Comparison of ENCODE assay signal across 11 cellular contexts in genomic region chrX:129780441-129781105, GRCh38. TPM values are rescaled to one million over a fixed set of nuclear protein-coding genes. Genes with fewer than 3 reads are reported as not detected.
DNase-seq lines count a peak whose midpoint lies in the region; ATAC-seq, FAIRE-seq and TF ChIP-seq lines count a peak whose summit lies in the region.
"Had no signal": no experiment of that assay in that cellular context is flagged by ENCODE, and none has a peak within 500 bp of the region (broad histone marks: within the 10 kb centered on the region; RNA-seq: fewer than 3 reads in every experiment).

No MANE protein-coding gene starts in this region.

- H3K4me3 ChIP-seq in CD4-positive, alpha-beta memory T cell (ENCODE audit: low read length in 2 of 2), result peak overlapping the region; percentile 75 to 86
- H3K4me3 ChIP-seq in neural progenitor cell, result no peak overlapping the region
- H3K4me3 ChIP-seq: SJCRH30 had no signal

- H3K4me2 ChIP-seq in neural progenitor cell, result no peak overlapping the region
- H3K4me2 ChIP-seq: KMS-11 had no signal

- H4K20me1 ChIP-seq in neural progenitor cell (ENCODE audit: low read depth), result no peaks in the 10 kb centered on the region

- H3K36me3 Mint-ChIP-seq in CD4-positive, alpha-beta memory T cell, result peaks cover 28 to 46% of the 10 kb centered on the region in 2 donors
- H3K36me3 Mint-ChIP-seq in activated naive CD8-positive, alpha-beta T cell treated with anti-CD3 and anti-CD28 coated beads, Interleukin-2, amount 50 U/mL, for 24 hours (ENCODE audit: low read depth), result peaks cover 39% of the 10 kb centered on the region
- no peaks in the 10 kb centered on the region for H3K36me3 Mint-ChIP-seq in neural progenitor cell

- peaks cover 16% of the 10 kb centered on the region for H3K36me3 ChIP-seq in CD4-positive, alpha-beta memory T cell (ENCODE audit: insufficient read depth, low read length)
- no peaks in the 10 kb centered on the region for H3K36me3 ChIP-seq in neural progenitor cell
- H3K36me3 ChIP-seq: SJCRH30 had no signal

- no peaks in the 10 kb centered on the region for H3K79me2 ChIP-seq in neural progenitor cell (ENCODE audit: low read depth)

- peak overlapping the region; percentile 81 to 97 (median 88) for H3K4me3 Mint-ChIP-seq in CD4-positive, alpha-beta memory T cell
- peak overlapping the region; percentile 93 for H3K4me3 Mint-ChIP-seq in activated naive CD8-positive, alpha-beta T cell treated with anti-CD3 and anti-CD28 coated beads, Interleukin-2, amount 50 U/mL, for 24 hours
- H3K4me3 Mint-ChIP-seq in neural progenitor cell, result no peak overlapping the region

- H3F3A ChIP-seq in neural progenitor cell (ENCODE audit: low read depth), result no peaks in the 10 kb centered on the region

- H3K27me3 ChIP-seq in CD4-positive, alpha-beta memory T cell (ENCODE audit: insufficient read depth, low read length), result no peaks in the 10 kb centered on the region
- H3K27me3 ChIP-seq in neural progenitor cell, result no peaks in the 10 kb centered on the region
- H3K27me3 ChIP-seq: SJCRH30 had no signal

- no peak overlapping the region for H3K9ac ChIP-seq in neural progenitor cell
- H3K9ac ChIP-seq: KMS-11 had no signal

- peak overlapping the region; percentile 82 to 95 (median 92) for H3K27ac Mint-ChIP-seq in CD4-positive, alpha-beta memory T cell
- H3K27ac Mint-ChIP-seq in activated naive CD8-positive, alpha-beta T cell treated with anti-CD3 and anti-CD28 coated beads, Interleukin-2, amount 50 U/mL, for 24 hours, result peak overlapping the region; percentile 94
- peak overlapping the region; percentile 88 for H3K27ac Mint-ChIP-seq in neural progenitor cell

- H3K4me1 ChIP-seq in CD4-positive, alpha-beta memory T cell (ENCODE audit: insufficient read depth, low read length), result peaks cover 68% of the 10 kb centered on the region
- no peaks in the 10 kb centered on the region for H3K4me1 ChIP-seq in neural progenitor cell
- H3K4me1 ChIP-seq: SJCRH30 had no signal

- H3K27ac ChIP-seq in CD4-positive, alpha-beta memory T cell (ENCODE audit: low read depth, low read length), result peak overlapping the region; percentile 62
- no peak overlapping the region for H3K27ac ChIP-seq in neural progenitor cell
- H3K27ac ChIP-seq: KMS-11, SJCRH30 had no signal

- no peaks in the 10 kb centered on the region for H3K27me3 Mint-ChIP-seq in CD4-positive, alpha-beta memory T cell
- H3K27me3 Mint-ChIP-seq in activated naive CD8-positive, alpha-beta T cell treated with anti-CD3 and anti-CD28 coated beads, Interleukin-2, amount 50 U/mL, for 24 hours, result no peaks in the 10 kb centered on the region
- H3K27me3 Mint-ChIP-seq in neural progenitor cell (ENCODE audit: insufficient read depth, low read depth), result peaks cover 2% of the 10 kb centered on the region

- H2AFZ ChIP-seq in neural progenitor cell (replicated peaks), result no peak overlapping the region

- intact Hi-C loops in CD4-positive, alpha-beta memory T cell (cut with micrococcal nuclease), result loop anchor here (1.0 to 5.0 kb wide), 4 partner anchors 18 to 43 kb away; partner anchors contain the start of gene XPNPEP2

- H3K9me3 ChIP-seq in CD4-positive, alpha-beta memory T cell (ENCODE audit: control insufficient read depth in 1 of 2, low read length in 2 of 2), result no peaks in the 10 kb centered on the region
- H3K9me3 ChIP-seq in neural progenitor cell (ENCODE audit: low read depth), result no peaks in the 10 kb centered on the region
- H3K9me3 ChIP-seq: SJCRH30 had no signal

- POLR2A ChIA-PET in CD4-positive, alpha-beta memory T cell (lab: Charles Lee; ENCODE audit: partially characterized antibody), result interaction anchor here (1.0 to 39.3 kb wide), 10 partner anchors 5 to 125 kb away, joined by 3 to 1390 read pairs (median 6); partner anchors contain the start of genes SASH3 and UTP14A

- H3K4me1 Mint-ChIP-seq in CD4-positive, alpha-beta memory T cell, result peaks cover 37 to 86% (median 63%) of the 10 kb centered on the region in 4 donors
- H3K4me1 Mint-ChIP-seq in activated naive CD8-positive, alpha-beta T cell treated with anti-CD3 and anti-CD28 coated beads, Interleukin-2, amount 50 U/mL, for 24 hours, result peaks cover 59% of the 10 kb centered on the region
- H3K4me1 Mint-ChIP-seq in neural progenitor cell, result peaks cover 24% of the 10 kb centered on the region

- CTCF ChIA-PET in CD4-positive, alpha-beta memory T cell (lab: Charles Lee; ENCODE audit: partially characterized antibody), result interaction anchor here (0.6 to 5.2 kb wide), 8 partner anchors 9 to 309 kb away, joined by 3 to 30 read pairs (median 16); no protein-coding TSS in a partner anchor

- H3K9me3 Mint-ChIP-seq in CD4-positive, alpha-beta memory T cell, result no peaks in the 10 kb centered on the region
- H3K9me3 Mint-ChIP-seq in activated naive CD8-positive, alpha-beta T cell treated with anti-CD3 and anti-CD28 coated beads, Interleukin-2, amount 50 U/mL, for 24 hours, result no peaks in the 10 kb centered on the region
- peaks cover 2% of the 10 kb centered on the region for H3K9me3 Mint-ChIP-seq in neural progenitor cell

- FAIRE-seq in GM18507 (lab: Jason Lieb, UNC), result peak; percentile 48

- no peak for ATAC-seq in activated naive CD8-positive, alpha-beta T cell treated with anti-CD3 and anti-CD28 coated beads, Interleukin-2, amount 50 U/mL, for 24 hours
- no peak for ATAC-seq in esophagus mucosa

- no peak for TF ChIP-seq CTCF in neural progenitor cell (IDR thresholded peaks at IDR 0.05)

- no peak for DNase-seq in CD4-positive, alpha-beta memory T cell
- DNase-seq in GM18507 (ENCODE audit: extremely low spot score, insufficient read length, low read depth), result no peak
- DNase-seq in activated naive CD8-positive, alpha-beta T cell treated with anti-CD3 and anti-CD28 coated beads, Interleukin-2, amount 50 U/mL, for 24 hours, result no peak
- DNase-seq in neural progenitor cell (ENCODE audit: low spot score), result no peak
- DNase-seq in H4 (ENCODE audit: low spot score), result no peak
- DNase-seq in NCI-H1436 (lab: John Stamatoyannopoulos, UW), result no peak
- no peak for DNase-seq in DMS 273 treated with DMSO at 0.1 percent for 48 hours (lab: John Stamatoyannopoulos, UW)
- DNase-seq: SJCRH30 had no signal

RNA-seq across cellular contexts. Expression of gene SASH3, which starts 0.8 kb away (rescaled TPM):
- total RNA-seq in CD4-positive, alpha-beta memory T cell, result 100 to 1,000 TPM; 148 to 152 TPM
- polyA plus RNA-seq in CD4-positive, alpha-beta memory T cell, result 100 to 1,000 TPM in 1 of 2 donors, 10 to 100 TPM in 1; 83.3 to 211 TPM
- total RNA-seq in neural progenitor cell (ENCODE audit: low replicate concordance) (not detected in 2 replicates), esophagus mucosa (1.6 TPM)
- total RNA-seq in H4 (2014; rRNA removed; shearing (Covaris generic)), result not detected in 2 replicates
- total RNA-seq: fibroblast of villous mesenchyme, SJCRH30 had no signal

RNA-seq across cellular contexts. Expression of gene XPNPEP2, which starts 41.8 kb away (rescaled TPM):
- total RNA-seq in CD4-positive, alpha-beta memory T cell, result under 1 TPM; 0.32 to 0.33 TPM
- under 1 TPM; 0.48 to 0.90 TPM for polyA plus RNA-seq in CD4-positive, alpha-beta memory T cell
- total RNA-seq in neural progenitor cell (ENCODE audit: low replicate concordance), result 0.19 and 1.7 TPM in 2 replicates
- 0.12 TPM in 1 of 2 replicates, not detected in the other for total RNA-seq in H4 (2014; rRNA removed; shearing (Covaris generic))
- total RNA-seq in esophagus mucosa, result 0.36 TPM
- total RNA-seq: fibroblast of villous mesenchyme had no signal

Comparison
In these comparisons a context has a peak if more than half of its experiments do, and no peak if none do; other contexts are left out.
1. RNA of gene SASH3, which starts 0.8 kb away (total RNA-seq): 148 to 152 TPM in CD4-positive, alpha-beta memory T cell; 1.6 TPM in esophagus mucosa (single experiment), not detected in neural progenitor cell and not detected in H4; every median in the first group is over 10 times any median in the second.
2. Peak in every context shown above with its lines, with median percentiles within 50 percentile points of each other: H3K27ac Mint-ChIP-seq.